12 cellular contexts compared by ENCODE assay signal in the genomic region with DNA sequence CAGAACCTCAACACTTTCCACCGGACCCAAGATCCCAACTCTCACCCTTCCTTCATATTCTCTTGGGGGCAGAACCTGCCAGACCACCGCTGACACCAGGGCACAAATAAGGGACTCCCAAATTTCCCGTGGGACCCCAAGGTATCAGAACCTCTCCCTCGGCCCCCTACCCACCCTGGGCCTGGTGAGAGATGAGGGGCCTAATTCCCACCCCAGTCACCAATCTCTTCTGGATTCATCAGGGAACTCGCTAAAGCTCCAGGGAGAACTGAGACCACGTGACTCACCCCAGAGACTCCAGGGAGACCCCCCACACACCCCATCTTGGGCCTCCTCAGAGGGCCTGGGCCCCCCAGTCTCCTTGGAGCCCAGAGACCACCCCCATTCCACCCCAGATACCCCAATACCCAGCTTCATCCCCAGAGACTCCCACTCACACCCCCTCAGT. TPM values are rescaled to one million over a fixed set of nuclear protein-coding genes. Genes with fewer than 3 reads are reported as not detected.
DNase-seq lines count a peak whose midpoint lies in the region; ATAC-seq and TF ChIP-seq lines count a peak whose summit lies in the region.
"Had no signal": no experiment of that assay in that cellular context is flagged by ENCODE, and none has a peak within 500 bp of the region (broad histone marks: within the 10 kb centered on the region; RNA-seq: fewer than 3 reads in every experiment).

No MANE protein-coding gene starts in this region.

- POLR2A ChIA-PET in OCI-LY7 (lab: Charles Lee), result interaction anchor here (0.9 kb wide), 1 partner anchor 165 kb away, joined by 3 read pairs; no protein-coding TSS in a partner anchor

- H3K9me3 ChIP-seq in OCI-LY7 (ENCODE audit: low read length), result no peaks in the 10 kb centered on the region
- no peaks in the 10 kb centered on the region for H3K9me3 ChIP-seq in endodermal cell (ENCODE audit: control insufficient read depth, low read length)
- H3K9me3 ChIP-seq in adrenal gland (replicated peaks in 1 of 3), result no peaks in the 10 kb centered on the region
- H3K9me3 ChIP-seq: ascending aorta had no signal

- no peak for DNase-seq in activated T-cell treated with anti-CD3 and anti-CD28 coated beads, Interleukin-2, amount 50 U/mL, for 4 hours
- no peak for DNase-seq in activated T-cell treated with anti-CD3 and anti-CD28 coated beads, Interleukin-2, amount 50 U/mL, for 48 hours
- DNase-seq in OCI-LY7 (ENCODE audit: low spot score) (no peak), endodermal cell (no peak), retinal pigment epithelial cell (ENCODE audit: low read depth) (no peak), HT-29 (ENCODE audit: low spot score) (no peak), adrenal gland (no peak)
- DNase-seq in central memory CD4-positive, alpha-beta T cell, result no peak
- DNase-seq: head of caudate nucleus, NCI-H1436 treated with DMSO at 0.1 percent for 48 hours had no signal

- H3K27ac ChIP-seq in OCI-LY7 (ENCODE audit: low read depth, low read length, poor library complexity, severe bottlenecking) (peak overlapping the region; percentile 64), endodermal cell (ENCODE audit: low read depth, low read length) (no peak overlapping the region), adrenal gland (no peak overlapping the region)
- H3K27ac ChIP-seq: parathyroid adenoma had no signal

- peaks cover 66% of the 10 kb centered on the region for H3K79me2 ChIP-seq in OCI-LY7 (ENCODE audit: insufficient read depth, low read depth, low read length)
- H3K79me2 ChIP-seq: parathyroid adenoma had no signal

- peaks cover 16% of the 10 kb centered on the region for H3K4me1 Mint-ChIP-seq in activated T-cell treated with anti-CD3 and anti-CD28 coated beads, Interleukin-2, amount 50 U/mL, for 4 hours (ENCODE audit: low read depth)
- peaks cover 10% of the 10 kb centered on the region for H3K4me1 Mint-ChIP-seq in endodermal cell

- H3K27ac Mint-ChIP-seq in endodermal cell, result peak overlapping the region; percentile 86

- H3K4me2 ChIP-seq in OCI-LY7 (ENCODE audit: low read length), result peak overlapping the region; percentile 99

- H3K9ac ChIP-seq in endodermal cell (ENCODE audit: extremely low read depth, low read length, poor library complexity, severe bottlenecking), result peak overlapping the region; percentile 91
- H3K9ac ChIP-seq: parathyroid adenoma had no signal

- H3K36me3 ChIP-seq in OCI-LY7 (ENCODE audit: insufficient read depth, low read length) (peaks cover 45% of the 10 kb centered on the region), endodermal cell (ENCODE audit: control insufficient read depth, insufficient read depth, low read length) (peaks cover 16% of the 10 kb centered on the region), adrenal gland (replicated peaks in 1 of 2) (no peaks in the 10 kb centered on the region)
- H3K36me3 ChIP-seq: ascending aorta had no signal

- H4K20me1 ChIP-seq in OCI-LY7 (ENCODE audit: insufficient read depth, low read length), result peaks cover 17% of the 10 kb centered on the region

- TF ChIP-seq CTCF in OCI-LY7 (conservative IDR thresholded peaks at IDR 0.05; ENCODE audit: low read length), result no peak
- no peak for TF ChIP-seq CTCF in endodermal cell (conservative IDR thresholded peaks at IDR 0.05)
- no peak for TF ChIP-seq CTCF in retinal pigment epithelial cell (conservative IDR thresholded peaks at IDR 0.05; ENCODE audit: low read depth, low read length)
- no peak for TF ChIP-seq CTCF in adrenal gland (IDR thresholded peaks at IDR 0.05)

- WGBS in endodermal cell (ENCODE audit: insufficient coverage in 1 of 2, insufficient read length in 1 of 2), 2 experiments, result 90 to 100% methylated on average over 2 to 6 of the region's 6 CpGs
- 88 to 94% (median 94%) methylated on average over 4 to 6 of the region's 6 CpGs for WGBS in adrenal gland, 4 donors

- H3K4me1 ChIP-seq in OCI-LY7 (ENCODE audit: insufficient read depth, low read length, poor library complexity, severe bottlenecking), result peaks cover 30% of the 10 kb centered on the region
- no peaks in the 10 kb centered on the region for H3K4me1 ChIP-seq in endodermal cell (ENCODE audit: control insufficient read depth, insufficient read depth, low read length)
- H3K4me1 ChIP-seq in adrenal gland (replicated peaks in 1 of 2), result peaks cover 12 to 15% of the 10 kb centered on the region in 2 donors
- H3K4me1 ChIP-seq: parathyroid adenoma had no signal

- no peaks in the 10 kb centered on the region for H3K9me2 ChIP-seq in OCI-LY7 (ENCODE audit: insufficient read depth, low read length)

- H3K36me3 Mint-ChIP-seq in activated T-cell treated with anti-CD3 and anti-CD28 coated beads, Interleukin-2, amount 50 U/mL, for 4 hours (ENCODE audit: insufficient read depth), result peaks cover 2% of the 10 kb centered on the region
- peaks cover 7% of the 10 kb centered on the region for H3K36me3 Mint-ChIP-seq in endodermal cell (ENCODE audit: low read depth)

- CTCF ChIA-PET in OCI-LY7 (lab: Charles Lee; ENCODE audit: unreplicated experiment), result no interaction called here

- no peak for TF ChIP-seq POLR2A in adrenal gland (IDR thresholded peaks at IDR 0.05)

- H3K27me3 ChIP-seq in endodermal cell (ENCODE audit: control insufficient read depth, insufficient read depth, low read length, poor library complexity, severe bottlenecking), result no peaks in the 10 kb centered on the region
- no peaks in the 10 kb centered on the region for H3K27me3 ChIP-seq in adrenal gland
- H3K27me3 ChIP-seq: ascending aorta had no signal

- H3K4me3 Mint-ChIP-seq in activated T-cell treated with anti-CD3 and anti-CD28 coated beads, Interleukin-2, amount 50 U/mL, for 4 hours, result peak overlapping the region; percentile 88
- H3K4me3 Mint-ChIP-seq in endodermal cell, result peak overlapping the region; percentile 76

- H3K4me3 ChIP-seq in OCI-LY7 (ENCODE audit: low read depth, low read length, poor library complexity, severe bottlenecking) (peak overlapping the region; percentile 99), endodermal cell (ENCODE audit: low read length) (peak overlapping the region; percentile 88), retinal pigment epithelial cell (ENCODE audit: low read length) (peak overlapping the region; percentile 85), adrenal gland (no peak overlapping the region)

- no TSS peak for BruUV-seq in OCI-LY7 (replicated peaks; lab: Mats Ljungman, UMichigan)

- H2AFZ ChIP-seq in OCI-LY7 (ENCODE audit: low read length), result no peak overlapping the region
- H2AFZ ChIP-seq: parathyroid adenoma had no signal

- H3K9me3 Mint-ChIP-seq in activated T-cell treated with anti-CD3 and anti-CD28 coated beads, Interleukin-2, amount 50 U/mL, for 4 hours, result no peaks in the 10 kb centered on the region
- H3K9me3 Mint-ChIP-seq in endodermal cell, result no peaks in the 10 kb centered on the region

- no peak for ATAC-seq in activated T-cell treated with anti-CD3 and anti-CD28 coated beads, Interleukin-2, amount 50 U/mL, for 4 hours

- H3K27me3 Mint-ChIP-seq in activated T-cell treated with anti-CD3 and anti-CD28 coated beads, Interleukin-2, amount 50 U/mL, for 4 hours (ENCODE audit: low read depth), result no peaks in the 10 kb centered on the region
- no peaks in the 10 kb centered on the region for H3K27me3 Mint-ChIP-seq in endodermal cell (ENCODE audit: insufficient read depth)

- intact Hi-C loops in OCI-LY7 (cut with micrococcal nuclease; ENCODE audit: unreplicated experiment) (no loop called here), adrenal gland (cut with DNase I) (no loop called here)

RNA-seq across cellular contexts. Expression of gene LMNB2, which starts 1.8 kb away (rescaled TPM):
- total RNA-seq in activated T-cell treated with anti-CD3 and anti-CD28 coated beads, Interleukin-2, amount 50 U/mL, for 4 hours, result 10 to 100 TPM; 90.9 to 98.3 (median 92.0) TPM
- 141 and 150 TPM in 2 replicates for total RNA-seq in OCI-LY7 (2014; rRNA removed; shearing (Covaris generic))
- total RNA-seq in OCI-LY7 (2022) (113 and 117 TPM in 2 replicates), endodermal cell (100 to 1,000 TPM; 146 to 191 TPM), adrenal gland (10 to 100 TPM; 13.0 to 27.2 (median 20.3) TPM)
- polyA plus RNA-seq in endodermal cell (2013, experiment 1 of 2), result 119 TPM
- 116 TPM for polyA plus RNA-seq in endodermal cell (2013, experiment 2 of 2)
- 210 and 212 TPM in 2 replicates for total RNA-seq in HT-29 (2014; rRNA removed; shearing (Covaris generic))
- polyA plus RNA-seq in adrenal gland, result 10 to 100 TPM in 2 of 3 donors, 1 to 10 TPM in 1; 8.8 to 24.9 (median 16.1) TPM

RNA-seq across cellular contexts. Expression of gene GADD45B, which starts 20.9 kb away (rescaled TPM):
- 10 to 100 TPM; 67.4 to 75.5 (median 72.8) TPM for total RNA-seq in activated T-cell treated with anti-CD3 and anti-CD28 coated beads, Interleukin-2, amount 50 U/mL, for 4 hours
- 98.4 and 102 TPM in 2 replicates for total RNA-seq in OCI-LY7 (2014; rRNA removed; shearing (Covaris generic))
- total RNA-seq in OCI-LY7 (2022) (36.5 and 40.5 TPM in 2 replicates), endodermal cell (10 to 100 TPM; 16.5 to 23.6 TPM), adrenal gland (100 to 1,000 TPM in 2 of 8 donors, 10 to 100 TPM in 6; 47.0 to 119 (median 74.2) TPM)
- 9.0 TPM for polyA plus RNA-seq in endodermal cell (2013, experiment 1 of 2)
- polyA plus RNA-seq in endodermal cell (2013, experiment 2 of 2), result 10.2 TPM
- total RNA-seq in HT-29 (2014; rRNA removed; shearing (Covaris generic)), result 15.2 and 21.8 TPM in 2 replicates
- 100 to 1,000 TPM in 1 of 3 donors, 10 to 100 TPM in 2; 18.3 to 132 (median 81.2) TPM for polyA plus RNA-seq in adrenal gland

RNA-seq across cellular contexts. Expression of gene TIMM13, which starts 27.6 kb away (rescaled TPM):
- 100 to 1,000 TPM; 273 to 326 (median 286) TPM for total RNA-seq in activated T-cell treated with anti-CD3 and anti-CD28 coated beads, Interleukin-2, amount 50 U/mL, for 4 hours
- 55.4 and 60.0 TPM in 2 replicates for total RNA-seq in OCI-LY7 (2014; rRNA removed; shearing (Covaris generic))
- 95.3 and 120 TPM in 2 replicates for total RNA-seq in OCI-LY7 (2022)
- total RNA-seq in endodermal cell, result 100 to 1,000 TPM; 149 to 175 TPM
- polyA plus RNA-seq in endodermal cell (2013, experiment 1 of 2), result 96.0 TPM
- polyA plus RNA-seq in endodermal cell (2013, experiment 2 of 2), result 86.4 TPM
- 154 and 163 TPM in 2 replicates for total RNA-seq in HT-29 (2014; rRNA removed; shearing (Covaris generic))
- total RNA-seq in adrenal gland, result 100 to 1,000 TPM in 4 of 8 donors, 10 to 100 TPM in 4; 59.6 to 184 (median 96.8) TPM
- polyA plus RNA-seq in adrenal gland, result 10 to 100 TPM; 32.7 to 96.0 (median 80.1) TPM

Comparison
In these comparisons a context has a peak if more than half of its experiments do, and no peak if none do; other contexts are left out.
1. H3K4me3 ChIP-seq: peak in OCI-LY7 (single experiment), endodermal cell (single experiment) and retinal pigment epithelial cell (single experiment); none in adrenal gland (0 of 4).